In the genomic region with DNA sequence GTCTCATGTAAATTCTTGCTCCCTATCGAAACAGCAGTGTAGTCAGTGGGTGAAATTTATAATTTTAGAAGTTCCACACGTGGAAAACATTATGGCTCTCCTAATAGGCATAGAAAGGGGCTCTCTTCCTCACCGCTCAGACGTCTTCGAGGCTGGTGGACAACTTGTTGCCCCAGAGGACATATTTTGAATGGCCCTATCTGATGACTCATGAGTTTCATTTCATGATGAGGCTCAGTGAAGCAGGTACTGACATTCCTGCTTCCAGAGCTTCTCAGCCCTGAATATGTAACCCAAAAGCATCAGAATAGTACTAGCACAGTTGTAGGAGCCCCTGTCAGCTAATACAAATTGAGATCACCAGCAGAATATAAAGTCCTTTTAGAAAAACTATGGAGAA, we compare ENCODE assay signal across 13 cellular contexts.
A peak's percentile ranks its signal among the peaks of the same experiment; 100 is the strongest.
DNase-seq lines count a peak whose midpoint lies in the region; ATAC-seq, FAIRE-seq and TF ChIP-seq lines count a peak whose summit lies in the region.
"Had no signal": no experiment of that assay in that cellular context is flagged by ENCODE, and none has a peak within 500 bp of the region (broad histone marks: within the 10 kb centered on the region; RNA-seq: fewer than 3 reads in every experiment).

No MANE protein-coding gene starts in this region.

- H3K4me1 ChIP-seq in CD8-positive, alpha-beta memory T cell (ENCODE audit: insufficient read depth, low read length) = peaks cover 3% of the 10 kb centered on the region
- peaks cover 5 to 22% of the 10 kb centered on the region in 2 donors for H3K4me1 ChIP-seq in gastrocnemius medialis
- H3K4me1 ChIP-seq: psoas muscle had no signal

- intact Hi-C loops in gastrocnemius medialis (cut with DNase I; ENCODE audit: low total_unique reads) = no loop called here

- no peak for FAIRE-seq in bronchial epithelial cell (lab: Jason Lieb, UNC)

- no peak for TF ChIP-seq POLR2A in gastrocnemius medialis (IDR thresholded peaks at IDR 0.05)

- no peak for TF ChIP-seq CTCF in bronchial epithelial cell (IDR thresholded peaks at IDR 0.05; ENCODE audit: insufficient read depth, low read length, severe bottlenecking)
- TF ChIP-seq CTCF in gastrocnemius medialis (IDR thresholded peaks at IDR 0.05 in 4 of 5, conservative IDR thresholded peaks at IDR 0.05 in 1 of 5) = no peak
- TF ChIP-seq CTCF in foreskin fibroblast (IDR thresholded peaks at IDR 0.05; ENCODE audit: low read depth, low read length) = no peak

- H3K9me3 Mint-ChIP-seq in CD8-positive, alpha-beta memory T cell = no peaks in the 10 kb centered on the region
- no peaks in the 10 kb centered on the region for H3K9me3 Mint-ChIP-seq in IgD-negative memory B cell
- H3K9me3 Mint-ChIP-seq in activated CD8-positive, alpha-beta memory T cell treated with anti-CD3 and anti-CD28 coated beads, Interleukin-2, amount 10 ng/mL, durations not matched to agents 7 days and 5 days (ENCODE audit: low read depth) = no peaks in the 10 kb centered on the region
- H3K9me3 Mint-ChIP-seq: activated CD4-positive, alpha-beta memory T cell treated with anti-CD3 and anti-CD28 coated beads, Interleukin-2, amount 10 ng/mL, durations not matched to agents 7 days and 5 days; activated naive CD4-positive, alpha-beta T cell treated with anti-CD3 and anti-CD28 coated beads for 36 hours had no signal

- no peaks in the 10 kb centered on the region for H3K27me3 Mint-ChIP-seq in CD8-positive, alpha-beta memory T cell
- H3K27me3 Mint-ChIP-seq in IgD-negative memory B cell = no peaks in the 10 kb centered on the region
- no peaks in the 10 kb centered on the region for H3K27me3 Mint-ChIP-seq in activated CD8-positive, alpha-beta memory T cell treated with anti-CD3 and anti-CD28 coated beads, Interleukin-2, amount 10 ng/mL, durations not matched to agents 7 days and 5 days
- H3K27me3 Mint-ChIP-seq: activated CD4-positive, alpha-beta memory T cell treated with anti-CD3 and anti-CD28 coated beads, Interleukin-2, amount 10 ng/mL, durations not matched to agents 7 days and 5 days had no signal

- POLR2A ChIA-PET in CD8-positive, alpha-beta memory T cell (lab: Charles Lee) = no interaction called here

- no peak overlapping the region for H3K27ac ChIP-seq in CD8-positive, alpha-beta memory T cell (ENCODE audit: low read depth, low read length)
- peak overlapping the region in 3 of 4 donors; percentile 7 to 75 (median 59) for H3K27ac ChIP-seq in gastrocnemius medialis
- H3K27ac ChIP-seq: heart right ventricle, psoas muscle had no signal

- CTCF ChIA-PET in CD8-positive, alpha-beta memory T cell (lab: Charles Lee) = no interaction called here
- CTCF ChIA-PET in activated CD8-positive, alpha-beta memory T cell treated with anti-CD3 and anti-CD28 coated beads, Interleukin-2, amount 10 ng/mL, durations not matched to agents 7 days and 5 days (lab: Charles Lee) = no interaction called here

- no peaks in the 10 kb centered on the region for H3K9me3 ChIP-seq in CD8-positive, alpha-beta memory T cell (ENCODE audit: low read length)
- H3K9me3 ChIP-seq in gastrocnemius medialis = no peaks in the 10 kb centered on the region
- H3K9me3 ChIP-seq: heart right ventricle, psoas muscle had no signal

- no peaks in the 10 kb centered on the region for H3K27me3 ChIP-seq in CD8-positive, alpha-beta memory T cell (ENCODE audit: insufficient read depth, low read length, poor library complexity, severe bottlenecking)
- no peaks in the 10 kb centered on the region for H3K27me3 ChIP-seq in bronchial epithelial cell (ENCODE audit: control insufficient read depth, insufficient read depth, low read length)
- no peaks in the 10 kb centered on the region for H3K27me3 ChIP-seq in gastrocnemius medialis
- H3K27me3 ChIP-seq: heart right ventricle had no signal

- H3K4me1 Mint-ChIP-seq in CD8-positive, alpha-beta memory T cell = peaks cover 10 to 22% (median 21%) of the 10 kb centered on the region in 3 donors
- peaks cover 17 to 33% (median 21%) of the 10 kb centered on the region in 3 donors for H3K4me1 Mint-ChIP-seq in IgD-negative memory B cell
- peaks cover 21% of the 10 kb centered on the region for H3K4me1 Mint-ChIP-seq in activated CD8-positive, alpha-beta memory T cell treated with anti-CD3 and anti-CD28 coated beads, Interleukin-2, amount 10 ng/mL, durations not matched to agents 7 days and 5 days

- H3K4me3 ChIP-seq in CD8-positive, alpha-beta memory T cell (ENCODE audit: low read length) = no peak overlapping the region
- H3K4me3 ChIP-seq in bronchial epithelial cell (ENCODE audit: low read depth, low read length) (no peak overlapping the region), gastrocnemius medialis (no peak overlapping the region), foreskin fibroblast (ENCODE audit: low read depth in 1 of 2, low read length in 2 of 2) (no peak overlapping the region)
- H3K4me3 ChIP-seq: heart right ventricle, psoas muscle had no signal

- no peak for DNase-seq in CD8-positive, alpha-beta memory T cell
- DNase-seq in bronchial epithelial cell (ENCODE audit: low read depth) = peak; percentile 45
- DNase-seq in gastrocnemius medialis = no peak
- DNase-seq in foreskin fibroblast = no peak
- DNase-seq in activated CD8-positive, alpha-beta memory T cell treated with anti-CD3 and anti-CD28 coated beads, Interleukin-2, amount 10 ng/mL, durations not matched to agents 7 days and 5 days = no peak
- DNase-seq: activated CD4-positive, alpha-beta memory T cell treated with anti-CD3 and anti-CD28 coated beads, Interleukin-2, amount 10 ng/mL, durations not matched to agents 7 days and 5 days; activated naive CD4-positive, alpha-beta T cell treated with anti-CD3 and anti-CD28 coated beads for 36 hours; heart right ventricle; NCI-H1417; NCI-H2227 treated with DMSO at 0.1 percent for 48 hours; psoas muscle had no signal

- H3K36me3 ChIP-seq in CD8-positive, alpha-beta memory T cell (ENCODE audit: insufficient read depth, low read length) = peaks cover 22% of the 10 kb centered on the region
- H3K36me3 ChIP-seq in bronchial epithelial cell (ENCODE audit: control insufficient read depth, insufficient read depth, low read length) (no peaks in the 10 kb centered on the region), gastrocnemius medialis (peaks cover 0 to 40% of the 10 kb centered on the region in 2 donors)

- H3K4me3 Mint-ChIP-seq in CD8-positive, alpha-beta memory T cell = no peak overlapping the region
- H3K4me3 Mint-ChIP-seq in IgD-negative memory B cell = no peak overlapping the region
- H3K4me3 Mint-ChIP-seq in activated CD8-positive, alpha-beta memory T cell treated with anti-CD3 and anti-CD28 coated beads, Interleukin-2, amount 10 ng/mL, durations not matched to agents 7 days and 5 days = no peak overlapping the region
- H3K4me3 Mint-ChIP-seq: activated CD4-positive, alpha-beta memory T cell treated with anti-CD3 and anti-CD28 coated beads, Interleukin-2, amount 10 ng/mL, durations not matched to agents 7 days and 5 days; activated naive CD4-positive, alpha-beta T cell treated with anti-CD3 and anti-CD28 coated beads for 36 hours had no signal

- peaks cover 0 to 73% (median 25%) of the 10 kb centered on the region in 3 donors for H3K36me3 Mint-ChIP-seq in CD8-positive, alpha-beta memory T cell
- peaks cover 11% of the 10 kb centered on the region for H3K36me3 Mint-ChIP-seq in IgD-negative memory B cell
- H3K36me3 Mint-ChIP-seq in activated CD8-positive, alpha-beta memory T cell treated with anti-CD3 and anti-CD28 coated beads, Interleukin-2, amount 10 ng/mL, durations not matched to agents 7 days and 5 days = peaks cover 27% of the 10 kb centered on the region

- ATAC-seq in gastrocnemius medialis (peak in 1 of 2 donors; percentile 67), GM18511 (IDR thresholded peaks at IDR 0.05; ENCODE audit: unreplicated experiment) (no peak)
- ATAC-seq in activated CD8-positive, alpha-beta memory T cell treated with anti-CD3 and anti-CD28 coated beads, Interleukin-2, amount 10 ng/mL, durations not matched to agents 7 days and 5 days = no peak
- ATAC-seq: heart right ventricle had no signal

- peak overlapping the region; percentile 43 to 93 (median 66) for H3K27ac Mint-ChIP-seq in CD8-positive, alpha-beta memory T cell
- peak overlapping the region; percentile 74 to 95 (median 76) for H3K27ac Mint-ChIP-seq in IgD-negative memory B cell
- no peak overlapping the region for H3K27ac Mint-ChIP-seq in activated CD8-positive, alpha-beta memory T cell treated with anti-CD3 and anti-CD28 coated beads, Interleukin-2, amount 10 ng/mL, durations not matched to agents 7 days and 5 days
- H3K27ac Mint-ChIP-seq: activated CD4-positive, alpha-beta memory T cell treated with anti-CD3 and anti-CD28 coated beads, Interleukin-2, amount 10 ng/mL, durations not matched to agents 7 days and 5 days; activated naive CD4-positive, alpha-beta T cell treated with anti-CD3 and anti-CD28 coated beads for 36 hours had no signal

- in situ Hi-C loops in gastrocnemius medialis (cut with MboI; ENCODE audit: low sequenced_read_pairs in 4 of 4) = no loop called here
